9 cellular contexts compared by ENCODE assay signal in genomic region chr13:99505814-99506269, GRCh38. TPM values are rescaled to one million over a fixed set of nuclear protein-coding genes. Genes with fewer than 3 reads are reported as not detected.
DNase-seq lines count a peak whose midpoint lies in the region; ATAC-seq, FAIRE-seq and TF ChIP-seq lines count a peak whose summit lies in the region.
"Had no signal": no experiment of that assay in that cellular context is flagged by ENCODE, and none has a peak within 500 bp of the region (broad histone marks: within the 10 kb centered on the region; RNA-seq: fewer than 3 reads in every experiment).

No MANE protein-coding gene starts in this region.

- peaks cover 64% of the 10 kb centered on the region for H3K4me1 ChIP-seq in CD4-positive, alpha-beta memory T cell (ENCODE audit: insufficient read depth, low read length)
- H3K4me1 ChIP-seq in small intestine (ENCODE audit: control insufficient read depth in 2 of 2, insufficient read depth in 1 of 2, low read depth in 1 of 2, low read length in 1 of 2): peaks cover 2 to 9% of the 10 kb centered on the region in 2 donors

- no peaks in the 10 kb centered on the region for H3K27me3 Mint-ChIP-seq in CD4-positive, alpha-beta memory T cell
- no peaks in the 10 kb centered on the region for H3K27me3 Mint-ChIP-seq in nephron (ENCODE audit: low read depth)

- in situ Hi-C loops in brain microvascular endothelial cell (cut with HindIII; ENCODE audit: low pct_ligation_motif_present, low sequenced_read_pairs): no loop called here

- FAIRE-seq in small intestine (lab: Jason Lieb, UNC): no peak

- no peak overlapping the region for H3K4me3 ChIP-seq in CD4-positive, alpha-beta memory T cell (ENCODE audit: low read length in 2 of 2)
- H3K4me3 ChIP-seq in brain microvascular endothelial cell (ENCODE audit: low read depth, low read length): no peak overlapping the region
- no peak overlapping the region for H3K4me3 ChIP-seq in small intestine (ENCODE audit: low read depth in 1 of 2, low read length in 2 of 2)

- H3K36me3 Mint-ChIP-seq in CD4-positive, alpha-beta memory T cell: peaks cover 33 to 44% of the 10 kb centered on the region in 2 donors
- H3K36me3 Mint-ChIP-seq in nephron (ENCODE audit: low read depth): peaks cover 41% of the 10 kb centered on the region

- ATAC-seq in GM19455 (IDR thresholded peaks at IDR 0.05; ENCODE audit: unreplicated experiment): no peak

- CTCF ChIA-PET in CD4-positive, alpha-beta memory T cell (lab: Charles Lee; ENCODE audit: partially characterized antibody): interaction anchor here (0.6 to 6.3 kb wide), 19 partner anchors 10 to 236 kb away, joined by 3 to 58 read pairs (median 4); no protein-coding TSS in a partner anchor

- POLR2A ChIA-PET in CD4-positive, alpha-beta memory T cell (lab: Charles Lee; ENCODE audit: partially characterized antibody): interaction anchor here (1.2 to 1.3 kb wide), 2 partner anchors 10 to 101 kb away, joined by 4 read pairs; partner anchors contain the start of gene CLYBL

- peaks cover 0 to 5% (median 0%) of the 10 kb centered on the region in 8 donors for H3K9me3 Mint-ChIP-seq in CD4-positive, alpha-beta memory T cell
- peaks cover 20% of the 10 kb centered on the region for H3K9me3 Mint-ChIP-seq in nephron

- peak overlapping the region in 7 of 8 donors; percentile 2 to 50 (median 40) for H3K4me3 Mint-ChIP-seq in CD4-positive, alpha-beta memory T cell
- H3K4me3 Mint-ChIP-seq in nephron: peak overlapping the region; percentile 2 to 16 (median 8)

- peaks cover 12% of the 10 kb centered on the region for H3K36me3 ChIP-seq in CD4-positive, alpha-beta memory T cell (ENCODE audit: insufficient read depth, low read length)
- H3K36me3 ChIP-seq in brain microvascular endothelial cell (replicated peaks) (no peaks in the 10 kb centered on the region), small intestine (ENCODE audit: control insufficient read depth in 2 of 2, insufficient read depth in 2 of 2, low read length in 2 of 2) (peaks cover 0 to 3% of the 10 kb centered on the region in 2 donors)

- TF ChIP-seq CTCF in LNCAP (IDR thresholded peaks at IDR 0.05) (peak; percentile 38; the same call in 1 of the 2 replicates), brain microvascular endothelial cell (IDR thresholded peaks at IDR 0.05; ENCODE audit: low read depth, low read length, missing control alignments) (no peak), nephron (IDR thresholded peaks at IDR 0.05; ENCODE audit: unreplicated experiment in 3 of 3) (peak; percentile 8 to 45 (median 22))

- no peak overlapping the region for H3K27ac ChIP-seq in CD4-positive, alpha-beta memory T cell (ENCODE audit: low read depth, low read length)
- H3K27ac ChIP-seq in brain microvascular endothelial cell (peak overlapping the region; percentile 30), small intestine (ENCODE audit: low read depth in 1 of 2, low read length in 1 of 2) (no peak overlapping the region)

- DNase-seq in CD4-positive, alpha-beta memory T cell: peak in 4 of 5 donors; percentile 32 to 45 (median 33)
- DNase-seq in brain microvascular endothelial cell: no peak
- DNase-seq in D341Med (ENCODE audit: low spot score): no peak
- DNase-seq in small intestine: no peak
- DNase-seq in NCI-H1436 treated with DMSO at 0.1 percent for 48 hours (lab: John Stamatoyannopoulos, UW): no peak
- DNase-seq: NCI-H69 had no signal

- 26 to 41% (median 33%) methylated on average over 2 of the region's 2 CpGs for WGBS in small intestine, 3 donors

- H3K9me3 ChIP-seq in CD4-positive, alpha-beta memory T cell (ENCODE audit: control insufficient read depth in 1 of 2, low read length in 2 of 2): no peaks in the 10 kb centered on the region
- no peaks in the 10 kb centered on the region for H3K9me3 ChIP-seq in small intestine (ENCODE audit: control insufficient read depth, low read depth)

- H3K4me1 Mint-ChIP-seq in CD4-positive, alpha-beta memory T cell: peaks cover 53 to 89% (median 69%) of the 10 kb centered on the region in 4 donors
- peaks cover 41% of the 10 kb centered on the region for H3K4me1 Mint-ChIP-seq in nephron

- H3K27me3 ChIP-seq in CD4-positive, alpha-beta memory T cell (ENCODE audit: insufficient read depth, low read length): no peaks in the 10 kb centered on the region
- no peaks in the 10 kb centered on the region for H3K27me3 ChIP-seq in brain microvascular endothelial cell (replicated peaks)
- H3K27me3 ChIP-seq in small intestine (ENCODE audit: control insufficient read depth in 2 of 2, insufficient read depth in 2 of 2, low read length in 2 of 2): no peaks in the 10 kb centered on the region

- intact Hi-C loops in CD4-positive, alpha-beta memory T cell (cut with micrococcal nuclease): loop anchor here (1.0 kb wide), 1 partner anchor 64 kb away; no protein-coding TSS in a partner anchor

- peak overlapping the region in 4 of 7 donors; percentile 45 to 86 (median 62) for H3K27ac Mint-ChIP-seq in CD4-positive, alpha-beta memory T cell
- H3K27ac Mint-ChIP-seq in nephron: peak overlapping the region in 2 of 3 experiments; percentile 3 to 22

RNA-seq across cellular contexts. Expression of gene TM9SF2, which starts 4.6 kb away (rescaled TPM):
- total RNA-seq in CD4-positive, alpha-beta memory T cell: 10 to 100 TPM; 60.0 to 64.2 TPM
- 100 to 1,000 TPM; 102 to 126 TPM for polyA plus RNA-seq in CD4-positive, alpha-beta memory T cell
- 100 to 1,000 TPM in 1 of 3 donors, 10 to 100 TPM in 2; 35.6 to 144 (median 40.8) TPM for polyA plus RNA-seq in small intestine

Comparison
In these comparisons a context has a peak if more than half of its experiments do, and no peak if none do; other contexts are left out.
1. DNase-seq: peak in CD4-positive, alpha-beta memory T cell (4 of 5); none in brain microvascular endothelial cell (single experiment), D341Med (single experiment), small intestine (single experiment) and NCI-H1436 treated with DMSO at 0.1 percent for 48 hours (single experiment).